In the genomic region with DNA sequence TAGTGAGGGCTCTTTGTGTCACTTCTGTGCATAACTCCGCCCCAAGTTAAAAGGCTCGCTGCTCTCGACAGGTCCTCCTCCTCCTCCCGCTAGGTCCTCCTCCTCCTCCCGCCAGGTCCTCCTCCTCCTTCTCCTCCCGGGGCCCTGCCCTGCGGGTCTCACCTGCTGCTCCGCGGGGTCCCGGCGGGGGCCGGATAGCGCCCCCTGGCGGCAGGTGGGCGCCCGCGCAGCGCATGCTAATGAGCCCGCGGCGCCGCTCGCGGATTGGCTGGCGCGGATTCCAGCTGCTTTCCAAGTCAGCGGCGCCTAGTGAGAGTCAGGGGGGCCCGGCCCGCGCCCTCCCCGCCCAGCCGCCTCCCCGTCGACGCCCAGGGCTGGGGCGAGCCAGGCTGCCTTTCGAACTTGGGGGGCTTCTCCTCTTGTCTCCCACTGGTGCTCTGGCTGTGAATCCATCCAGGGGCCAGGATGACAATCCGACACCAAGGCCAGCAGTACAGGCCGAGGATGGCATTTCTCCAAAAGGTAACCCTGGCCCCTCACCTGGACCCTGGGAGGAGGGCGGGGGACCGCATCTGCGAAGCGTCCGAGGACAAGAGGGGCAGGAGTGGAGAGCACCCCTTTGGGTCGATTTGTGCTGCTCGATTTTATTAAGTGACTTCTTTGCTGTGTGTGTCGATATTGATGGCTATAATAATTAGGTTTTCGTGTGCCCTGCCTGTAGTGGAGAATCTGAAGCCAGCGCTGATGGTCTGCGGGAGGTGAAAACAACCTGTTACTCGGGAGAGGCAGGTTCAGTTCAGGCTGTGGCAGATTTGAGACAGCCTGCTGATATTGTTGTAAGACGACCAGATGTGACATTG, we compare ENCODE assay signal across 8 cellular contexts. TPM values are rescaled to one million over a fixed set of nuclear protein-coding genes. Genes with fewer than 3 reads are reported as not detected.
DNase-seq lines count a peak whose midpoint lies in the region; ATAC-seq and TF ChIP-seq lines count a peak whose summit lies in the region.

TSS of gene RGS9 (plus strand) at position 295 of the 860 bp plus-strand sequence. CDS start at position 466, 171 bp downstream.

- no peaks in the 10 kb centered on the region for H3K9me3 Mint-ChIP-seq in CD8-positive, alpha-beta memory T cell

- peak; percentile 84 to 91 (median 87) for DNase-seq in CD8-positive, alpha-beta memory T cell
- DNase-seq in HL-60 (ENCODE audit: low read depth in 1 of 2, low spot score in 1 of 2) (peak; percentile 42 to 52), NOMO-1 treated with DMSO at 0.1 percent for 48 hours (lab: John Stamatoyannopoulos, UW; ENCODE audit: unreplicated experiment) (peak; percentile 45), activated T-cell treated with anti-CD3 and anti-CD28 coated beads for 1 hour (ENCODE audit: low read depth) (peak; percentile 80)
- DNase-seq in stimulated activated CD8-positive, alpha-beta memory T cell treated with anti-CD3 and anti-CD28 coated beads, Interleukin-4, amount 100 ng/mL, for 48 hours = peak; percentile 90

- CTCF ChIA-PET in CD8-positive, alpha-beta memory T cell (lab: Charles Lee) = interaction anchor here (0.6 to 3.9 kb wide), 34 partner anchors 10 to 218 kb away, joined by 3 to 23 read pairs (median 4); partner anchors contain the start of gene LRRC37A3

- peak within 1 kb of the TSS; percentile 73 to 90 (median 88) for H3K4me3 Mint-ChIP-seq in CD8-positive, alpha-beta memory T cell

- peak; percentile 53 for TF ChIP-seq CTCF in HL-60 (IDR thresholded peaks at IDR 0.05; ENCODE audit: insufficient read depth, low read length)

- H3K27ac ChIP-seq in CD8-positive, alpha-beta memory T cell (ENCODE audit: low read depth, low read length) = no peak within 1 kb of the TSS
- H3K27ac ChIP-seq in HL-60 (replicated peaks) = no peak within 1 kb of the TSS

- H3K36me3 Mint-ChIP-seq in CD8-positive, alpha-beta memory T cell = peaks cover 0 to 3% (median 2%) of the 10 kb centered on the region in 3 donors

- peaks cover 38 to 44% (median 41%) of the 10 kb centered on the region in 3 donors for H3K4me1 Mint-ChIP-seq in CD8-positive, alpha-beta memory T cell

- peak within 1 kb of the TSS; percentile 66 for H3K9ac ChIP-seq in mucosa of stomach (ENCODE audit: low read length)

- H3K4me3 ChIP-seq in CD8-positive, alpha-beta memory T cell (ENCODE audit: low read length) = peak within 1 kb of the TSS; percentile 67
- H3K4me3 ChIP-seq in HL-60 (replicated peaks; ENCODE audit: insufficient read depth, low read length) = peak within 1 kb of the TSS; percentile 22; the same call in 1 of the 2 replicates
- no peak within 1 kb of the TSS for H3K4me3 ChIP-seq in mucosa of stomach (ENCODE audit: low read length)

- H3K4me1 ChIP-seq in CD8-positive, alpha-beta memory T cell (ENCODE audit: insufficient read depth, low read length) = peaks cover 30% of the 10 kb centered on the region
- H3K4me1 ChIP-seq in mucosa of stomach (ENCODE audit: control insufficient read depth, insufficient read depth, low read length) = peaks cover 14% of the 10 kb centered on the region

- no peaks in the 10 kb centered on the region for H3K27me3 ChIP-seq in CD8-positive, alpha-beta memory T cell (ENCODE audit: insufficient read depth, low read length, poor library complexity, severe bottlenecking)
- H3K27me3 ChIP-seq in HL-60 (ENCODE audit: insufficient read depth, poor library complexity, severe bottlenecking) = peaks cover 9% of the 10 kb centered on the region
- H3K27me3 ChIP-seq in mucosa of stomach (ENCODE audit: control insufficient read depth, insufficient read depth, low read length) = peaks cover 20% of the 10 kb centered on the region

- ATAC-seq in GM19467 (IDR thresholded peaks at IDR 0.05; ENCODE audit: unreplicated experiment) = peak; percentile 86
- ATAC-seq in esophagus mucosa = peak; percentile 91

- POLR2A ChIA-PET in CD8-positive, alpha-beta memory T cell (lab: Charles Lee) = interaction anchor here (1.4 kb wide), 1 partner anchor 42 kb away, joined by 4 read pairs; no protein-coding TSS in a partner anchor

- no peaks in the 10 kb centered on the region for H3K36me3 ChIP-seq in CD8-positive, alpha-beta memory T cell (ENCODE audit: insufficient read depth, low read length)
- H3K36me3 ChIP-seq in mucosa of stomach (ENCODE audit: control insufficient read depth, insufficient read depth, low read length) = no peaks in the 10 kb centered on the region

- peaks cover 1 to 18% of the 10 kb centered on the region in 2 donors for H3K27me3 Mint-ChIP-seq in CD8-positive, alpha-beta memory T cell

- no peaks in the 10 kb centered on the region for H3K9me3 ChIP-seq in CD8-positive, alpha-beta memory T cell (ENCODE audit: low read length)
- no peaks in the 10 kb centered on the region for H3K9me3 ChIP-seq in mucosa of stomach (ENCODE audit: control insufficient read depth, low read length)

- H3K27ac Mint-ChIP-seq in CD8-positive, alpha-beta memory T cell = peak within 1 kb of the TSS; percentile 68 to 92 (median 84)

RNA-seq across cellular contexts. Expression of gene RGS9, which starts in this region (rescaled TPM):
- 1 to 10 TPM; 1.4 to 2.6 TPM for total RNA-seq in CD8-positive, alpha-beta memory T cell
- polyA plus RNA-seq in CD8-positive, alpha-beta memory T cell = 8.9 TPM
- 0.84 TPM for total RNA-seq in esophagus mucosa

Comparison
In these comparisons a context has a peak if more than half of its experiments do, and no peak if none do; other contexts are left out.
1. Peak in ATAC-seq in esophagus mucosa; RNA of the gene not detected or under 1 TPM.